ENCODE assay signal across 7 cellular contexts in genomic region chr6:148179786-148180185, GRCh38.
DNase-seq lines count a peak whose midpoint lies in the region; ATAC-seq and TF ChIP-seq lines count a peak whose summit lies in the region.

No MANE protein-coding gene starts in this region.

- H3K4me3 Mint-ChIP-seq in endothelial cell (ENCODE audit: unreplicated experiment) = no peak overlapping the region

- H3K27me3 Mint-ChIP-seq in endothelial cell (ENCODE audit: unreplicated experiment) = no peaks in the 10 kb centered on the region

- ATAC-seq in GM18520 (IDR thresholded peaks at IDR 0.05; ENCODE audit: unreplicated experiment) = no peak

- peak; percentile 48 for TF ChIP-seq CTCF in GM13977 (IDR thresholded peaks at IDR 0.05; ENCODE audit: extremely low read depth, insufficient read depth, missing control alignments)
- TF ChIP-seq CTCF in endothelial cell (IDR thresholded peaks at IDR 0.05; ENCODE audit: unreplicated experiment) = peak; percentile 56

- in situ Hi-C loops in GM13977 (cut with MboI; ENCODE audit: low pct_unique_long_range_greater_than_20kb, low sequenced_read_pairs, unreplicated experiment) = loop anchor here (25.0 kb wide), 1 partner anchor 258 kb away; no protein-coding TSS in a partner anchor

- no peaks in the 10 kb centered on the region for H3K36me3 Mint-ChIP-seq in endothelial cell (ENCODE audit: low read depth, unreplicated experiment)

- H3K9me3 Mint-ChIP-seq in endothelial cell (ENCODE audit: unreplicated experiment) = no peaks in the 10 kb centered on the region

- peaks cover 17% of the 10 kb centered on the region for H3K4me1 Mint-ChIP-seq in endothelial cell (ENCODE audit: unreplicated experiment)

- DNase-seq in GM13977 (ENCODE audit: low spot score) = no peak
- DNase-seq in NCI-H748 (lab: John Stamatoyannopoulos, UW; ENCODE audit: unreplicated experiment) = peak; percentile 73
- peak; percentile 55 for DNase-seq in endothelial cell (ENCODE audit: low spot score)
- peak; percentile 13 for DNase-seq in renal cortical epithelial cell (ENCODE audit: low read depth)
- DNase-seq in effector CD8-positive, alpha-beta T cell (lab: John Stamatoyannopoulos, UW) = no peak
- DNase-seq in effector CD4-positive, alpha-beta T cell = no peak

- peak overlapping the region; percentile 48 for H3K27ac Mint-ChIP-seq in endothelial cell (ENCODE audit: unreplicated experiment)

Comparison
In these comparisons a context has a peak if more than half of its experiments do, and no peak if none do; other contexts are left out.
1. DNase-seq: peak in NCI-H748 (single experiment), endothelial cell (single experiment) and renal cortical epithelial cell (single experiment); none in GM13977 (single experiment), effector CD8-positive, alpha-beta T cell (single experiment) and effector CD4-positive, alpha-beta T cell (single experiment).